25 cellular contexts compared by ENCODE assay signal in genomic region chr21:28699186-28699585, GRCh38.
"Had no signal": no experiment of that assay in that cellular context is flagged by ENCODE, and none has a peak within 500 bp of the region (broad histone marks: within the 10 kb centered on the region; RNA-seq: fewer than 3 reads in every experiment).

No MANE protein-coding gene starts in this region.

- H3K9me3 ChIP-seq: colonic mucosa, esophagus squamous epithelium, lower lobe of right lung, neutrophil, pancreas, stomach, thyroid gland, vagina had no signal

- H3K4me1 Mint-ChIP-seq: memory B cell; neural crest cell; stimulated activated effector memory CD8-positive, alpha-beta T cell treated with anti-CD3 and anti-CD28 coated beads, Interleukin-12 subunit alpha, Interleukin-12 subunit beta, amount 100 ng/mL, for 72 hours had no signal

- ATAC-seq: left ventricle myocardium superior; lower lobe of right lung; natural killer cell; pancreas; sciatic nerve; stimulated activated effector memory CD8-positive, alpha-beta T cell treated with anti-CD3 and anti-CD28 coated beads, Interleukin-12 subunit alpha, Interleukin-12 subunit beta, amount 100 ng/mL, for 72 hours had no signal

- H3K4me3 Mint-ChIP-seq: immature natural killer cell; memory B cell; natural killer cell; neural crest cell; stimulated activated effector memory CD8-positive, alpha-beta T cell treated with anti-CD3 and anti-CD28 coated beads, Interleukin-12 subunit alpha, Interleukin-12 subunit beta, amount 100 ng/mL, for 72 hours had no signal

- H3K4me1 ChIP-seq: colonic mucosa, lower lobe of right lung, pancreas had no signal

- H3K36me3 Mint-ChIP-seq: memory B cell; stimulated activated effector memory CD8-positive, alpha-beta T cell treated with anti-CD3 and anti-CD28 coated beads, Interleukin-12 subunit alpha, Interleukin-12 subunit beta, amount 100 ng/mL, for 72 hours had no signal

- H3K27me3 ChIP-seq: colonic mucosa, esophagus squamous epithelium, neutrophil, pancreas, right atrium auricular region, stomach, thyroid gland, vagina had no signal

- DNase-seq: colonic mucosa; dermis blood vessel endothelial cell; effector memory CD4-positive, alpha-beta T cell; erythroblast; esophagus squamous epithelium; hypothalamus; immature natural killer cell; islet precursor cell; left ventricle myocardium superior; lower lobe of right lung; natural killer cell; pancreas; stimulated activated CD4-positive, alpha-beta T cell treated with anti-CD3 and anti-CD28 coated beads, Interleukin-2, amount 100 ng/mL, for 24 hours; stimulated activated CD4-positive, alpha-beta T cell treated with anti-CD3 and anti-CD28 coated beads, Interleukin-4, amount 100 ng/mL, for 24 hours; stimulated activated naive CD4-positive, alpha-beta T cell treated with Interleukin-2 at 50 U/mL for 16 hours; stomach; thyroid gland had no signal

- H3K27me3 Mint-ChIP-seq: memory B cell, progenitor cell of endocrine pancreas had no signal

- H3K36me3 ChIP-seq: colonic mucosa, esophagus squamous epithelium, lower lobe of right lung, neutrophil, pancreas, right atrium auricular region, stomach, thyroid gland, vagina had no signal

- H3K27ac ChIP-seq: colonic mucosa, esophagus squamous epithelium, lower lobe of right lung, neutrophil, pancreas, right atrium auricular region, stomach, thyroid gland had no signal

- H3K4me3 ChIP-seq: colonic mucosa, esophagus squamous epithelium, lower lobe of right lung, pancreas, right atrium auricular region, stomach, thyroid gland, vagina had no signal

- H3K27ac Mint-ChIP-seq: immature natural killer cell; memory B cell; natural killer cell; progenitor cell of endocrine pancreas; stimulated activated effector memory CD8-positive, alpha-beta T cell treated with anti-CD3 and anti-CD28 coated beads, Interleukin-12 subunit alpha, Interleukin-12 subunit beta, amount 100 ng/mL, for 72 hours had no signal
